Comparison of ENCODE assay signal across 26 cellular contexts in the genomic region with DNA sequence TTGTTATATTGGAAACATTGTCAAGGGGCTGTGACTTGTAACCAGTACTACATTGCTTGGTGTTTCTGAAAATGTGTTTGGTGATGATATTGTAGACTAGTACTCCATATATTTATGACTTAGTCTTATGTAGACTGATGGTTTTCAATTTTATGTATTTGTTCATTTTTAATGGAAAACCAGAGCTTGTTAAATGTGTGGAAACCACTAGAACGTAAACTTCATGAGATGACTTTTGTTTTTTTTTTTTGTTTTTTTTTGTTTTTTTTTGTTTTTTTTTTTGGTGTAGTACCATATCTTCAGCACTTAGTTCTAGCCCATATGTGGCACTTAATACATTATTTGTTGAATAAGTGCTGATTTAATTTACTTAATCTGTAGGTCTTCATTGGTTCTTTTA.
DNase-seq lines count a peak whose midpoint lies in the region; ATAC-seq, FAIRE-seq and TF ChIP-seq lines count a peak whose summit lies in the region.
"Had no signal": no experiment of that assay in that cellular context is flagged by ENCODE, and none has a peak within 500 bp of the region (broad histone marks: within the 10 kb centered on the region; RNA-seq: fewer than 3 reads in every experiment).

No MANE protein-coding gene starts in this region.

- H3K18ac ChIP-seq in H9 (ENCODE audit: insufficient read length, low read depth, low read length) = no peak overlapping the region

- no peak overlapping the region for H2BK5ac ChIP-seq in H9 (ENCODE audit: insufficient read length, low read length)

- CTCF ChIA-PET in WTC11 (lab: Charles Lee) = no interaction called here
- CTCF ChIA-PET in Caco-2 (lab: Charles Lee) = no interaction called here

- H3K9ac ChIP-seq in H9 (ENCODE audit: extremely low read depth, insufficient read length, low read length) = no peak overlapping the region
- H3K9ac ChIP-seq in kidney (ENCODE audit: low read length in 2 of 2) = no peak overlapping the region
- H3K9ac ChIP-seq: BLaER1 treated with 17β-estradiol and CSF1 and Interleukin-3, amounts not matched to agents 10 nM and 100 nM had no signal

- no peaks in the 10 kb centered on the region for H4K20me1 ChIP-seq in H9 (ENCODE audit: control insufficient read depth, insufficient read depth, insufficient read length)

- H3K27me3 Mint-ChIP-seq in H9 (ENCODE audit: low read depth) (no peaks in the 10 kb centered on the region), WTC11 (ENCODE audit: low read depth) (no peaks in the 10 kb centered on the region), neural crest cell (ENCODE audit: low read depth) (no peaks in the 10 kb centered on the region), Caco-2 (ENCODE audit: insufficient read depth, unreplicated experiment) (peaks cover 4% of the 10 kb centered on the region)
- H3K27me3 Mint-ChIP-seq: CD4-positive, alpha-beta T cell had no signal

- BruUV-seq in Caco-2 (replicated peaks; lab: Mats Ljungman, UMichigan) = no TSS peak

- H3K4me1 Mint-ChIP-seq in H9 (peaks cover 25% of the 10 kb centered on the region in 2 experiments), WTC11 (peaks cover 17% of the 10 kb centered on the region), neural crest cell (peaks cover 20% of the 10 kb centered on the region), Caco-2 (ENCODE audit: low read depth, unreplicated experiment) (peaks cover 5% of the 10 kb centered on the region)
- H3K4me1 Mint-ChIP-seq: CD14-positive monocyte; CD8-positive, alpha-beta memory T cell had no signal

- no peak overlapping the region for H2BK20ac ChIP-seq in H9 (ENCODE audit: low read depth, low read length, poor library complexity, severe bottlenecking)

- no peak overlapping the region for H3K4me3 Mint-ChIP-seq in H9
- no peak overlapping the region for H3K4me3 Mint-ChIP-seq in WTC11
- H3K4me3 Mint-ChIP-seq in neural crest cell = no peak overlapping the region
- H3K4me3 Mint-ChIP-seq in Caco-2 (ENCODE audit: unreplicated experiment) = no peak overlapping the region
- H3K4me3 Mint-ChIP-seq: CD14-positive monocyte; CD4-positive, alpha-beta T cell; CD8-positive, alpha-beta memory T cell; HFFc6 had no signal

- H3K4me1 ChIP-seq in H9 (ENCODE audit: insufficient read depth, low read length) (no peaks in the 10 kb centered on the region), kidney (ENCODE audit: control insufficient read depth in 1 of 2, insufficient read depth in 1 of 2, low read depth in 1 of 2, low read length in 2 of 2) (no peaks in the 10 kb centered on the region), Caco-2 (peaks cover 3% of the 10 kb centered on the region; the same call in 1 of the 2 replicates)
- H3K4me1 ChIP-seq: A549; BE2C; BLaER1 treated with 17β-estradiol and CSF1 and Interleukin-3, amounts not matched to agents 10 nM and 100 nM had no signal

- WGBS in H9 (ENCODE audit: extremely low coverage, insufficient read length, low lambda C conversion rate) = no CpG with 5 or more reads among the region's 1 CpG

- POLR2A ChIA-PET in WTC11 (lab: Charles Lee) = no interaction called here
- POLR2A ChIA-PET in Caco-2 (lab: Charles Lee) = no interaction called here

- H2BK120ac ChIP-seq in H9 (ENCODE audit: low read depth, low read length, poor library complexity, severe bottlenecking) = no peak overlapping the region

- H2AK5ac ChIP-seq in H9 (ENCODE audit: insufficient read length, low read length) = no peak overlapping the region

- no peak overlapping the region for H3K23ac ChIP-seq in H9 (ENCODE audit: insufficient read length, low read depth, low read length)

- H3T11ph ChIP-seq in H9 (ENCODE audit: low read length) = no peak overlapping the region

- no peak overlapping the region for H3K56ac ChIP-seq in H9 (ENCODE audit: insufficient read length, low read depth, low read length)

- no peak overlapping the region for H3K4me3 ChIP-seq in kidney (ENCODE audit: low read length in 2 of 2)
- H3K4me3 ChIP-seq in Caco-2 (ENCODE audit: low read depth, low read length) = no peak overlapping the region
- H3K4me3 ChIP-seq: A549; BLaER1 treated with 17β-estradiol and CSF1 and Interleukin-3, amounts not matched to agents 10 nM and 100 nM had no signal

- H3K27ac Mint-ChIP-seq in H9 (peak overlapping the region in 2 of 3 experiments; percentile 3 to 52; a peak in 3 of 7 replicates), WTC11 (peak overlapping the region; percentile 89; the same call in 1 of the 2 replicates), neural crest cell (ENCODE audit: unreplicated experiment) (peak overlapping the region; percentile 82), Caco-2 (ENCODE audit: unreplicated experiment) (no peak overlapping the region)
- H3K27ac Mint-ChIP-seq: CD14-positive monocyte; CD4-positive, alpha-beta T cell; CD8-positive, alpha-beta memory T cell; HFFc6 had no signal

- H3K4me2 ChIP-seq in H9 (ENCODE audit: insufficient read depth, insufficient read length, low read length) = no peak overlapping the region
- H3K4me2 ChIP-seq: A549; BLaER1 treated with 17β-estradiol and CSF1 and Interleukin-3, amounts not matched to agents 10 nM and 100 nM had no signal

- H2BK12ac ChIP-seq in H9 (ENCODE audit: insufficient read length, low read depth, low read length) = no peak overlapping the region

- no peak for ATAC-seq in WTC11
- ATAC-seq in stimulated activated naive CD8-positive, alpha-beta T cell treated with anti-CD3 and anti-CD28 coated beads, Interleukin-15, Interleukin-2, amounts not matched to agents 100 U/mL and 50 U/mL, for 24 hours = no peak
- ATAC-seq: A549, HCT116 had no signal

- H4K5ac ChIP-seq in H9 (ENCODE audit: insufficient read length, low read depth, low read length) = no peak overlapping the region

- H3K14ac ChIP-seq in H9 (ENCODE audit: insufficient read depth, low read length) = no peak overlapping the region

- no peak overlapping the region for H4K91ac ChIP-seq in H9 (ENCODE audit: insufficient read length, low read depth, low read length)

- H3K36me3 Mint-ChIP-seq in H9 (ENCODE audit: insufficient read depth in 1 of 3, low read depth in 3 of 3) = peaks cover 5 to 14% (median 7%) of the 10 kb centered on the region in 3 experiments
- H3K36me3 Mint-ChIP-seq in WTC11 = peaks cover 6% of the 10 kb centered on the region
- H3K36me3 Mint-ChIP-seq in neural crest cell (ENCODE audit: low read depth) = peaks cover 14% of the 10 kb centered on the region
- H3K36me3 Mint-ChIP-seq in Caco-2 (ENCODE audit: insufficient read depth, unreplicated experiment) = no peaks in the 10 kb centered on the region

- H3K79me1 ChIP-seq in H9 (ENCODE audit: insufficient read depth, low read depth, low read length, poor library complexity, severe bottlenecking) = no peaks in the 10 kb centered on the region

- DNase-seq in H9 = no peak
- DNase-seq in WTC11 (ENCODE audit: low spot score) = no peak
- no peak for DNase-seq in kidney
- no peak for DNase-seq in neural crest cell (ENCODE audit: low read depth, low spot score)
- no peak for DNase-seq in activated CD4-positive, alpha-beta T cell treated with anti-CD3 and anti-CD28 coated beads for 4 hours
- no peak for DNase-seq in Caco-2
- no peak for DNase-seq in stimulated activated naive CD8-positive, alpha-beta T cell treated with anti-CD3 and anti-CD28 coated beads, Interleukin-15, Interleukin-2, amounts not matched to agents 100 U/mL and 50 U/mL, for 24 hours
- DNase-seq: 8988T; ACHN; AML-193; BE2C; Calu3; CD4-positive, alpha-beta T cell; CD8-positive, alpha-beta memory T cell; DMS53; DMS79 treated with DMSO at 0.1 percent for 48 hours; GF-D8; H7; HFFc6 had no signal

- no peaks in the 10 kb centered on the region for H3K27me3 ChIP-seq in H9 (ENCODE audit: insufficient read depth, low read length)
- H3K27me3 ChIP-seq in Caco-2 (replicated peaks; ENCODE audit: control insufficient read depth, insufficient read depth, low read length) = no peaks in the 10 kb centered on the region
- H3K27me3 ChIP-seq: BE2C; BLaER1 treated with 17β-estradiol and CSF1 and Interleukin-3, amounts not matched to agents 10 nM and 100 nM had no signal

- no peak overlapping the region for H2BK15ac ChIP-seq in H9 (ENCODE audit: low read depth, low read length)

- H3K27ac ChIP-seq in H9 (ENCODE audit: insufficient read length, low read depth, low read length) = no peak overlapping the region
- no peak overlapping the region for H3K27ac ChIP-seq in kidney (ENCODE audit: low read depth in 2 of 2, low read length in 2 of 2)
- H3K27ac ChIP-seq: A549; BLaER1 treated with 17β-estradiol and CSF1 and Interleukin-3, amounts not matched to agents 10 nM and 100 nM had no signal

- TF ChIP-seq CTCF in H9 (conservative IDR thresholded peaks at IDR 0.05) (no peak), WTC11 (IDR thresholded peaks at IDR 0.05) (no peak), kidney (IDR thresholded peaks at IDR 0.05; ENCODE audit: borderline replicate concordance, extremely low read depth, insufficient read depth) (no peak), neural crest cell (conservative IDR thresholded peaks at IDR 0.05) (no peak), Caco-2 (IDR thresholded peaks at IDR 0.05; ENCODE audit: insufficient read depth in 1 of 2, low read depth in 1 of 2, low read length in 1 of 2, severe bottlenecking in 1 of 2, unreplicated experiment in 1 of 2) (no peak)

- H3K9me3 ChIP-seq in H9 (ENCODE audit: control insufficient read depth, low read depth, low read length) = no peaks in the 10 kb centered on the region
- peaks cover under 1 to 4% of the 10 kb centered on the region in 2 donors for H3K9me3 ChIP-seq in kidney (ENCODE audit: control insufficient read depth in 1 of 2, low read length in 2 of 2)
- H3K9me3 ChIP-seq in Caco-2 = no peaks in the 10 kb centered on the region; the same call in 1 of the 2 replicates
- H3K9me3 ChIP-seq: BE2C had no signal

- peaks cover 7 to 13% of the 10 kb centered on the region in 2 experiments for H3K9me3 Mint-ChIP-seq in H9
- H3K9me3 Mint-ChIP-seq in WTC11 = peaks cover 13% of the 10 kb centered on the region
- H3K9me3 Mint-ChIP-seq in neural crest cell = peaks cover 12% of the 10 kb centered on the region
- peaks cover 14% of the 10 kb centered on the region for H3K9me3 Mint-ChIP-seq in Caco-2 (ENCODE audit: unreplicated experiment)

- H3K23me2 ChIP-seq in H9 (ENCODE audit: insufficient read length, low read depth, low read length, poor library complexity, severe bottlenecking) = no peaks in the 10 kb centered on the region

- FAIRE-seq in kidney (lab: Jason Lieb, UNC) = peak; percentile 23
- FAIRE-seq: A549, GM12891, GM18507, H1 had no signal

- H3K79me2 ChIP-seq in H9 (ENCODE audit: insufficient read depth, low read length) = no peaks in the 10 kb centered on the region

- no peaks in the 10 kb centered on the region for H3K36me3 ChIP-seq in kidney (ENCODE audit: control insufficient read depth in 1 of 2, insufficient read depth in 2 of 2, low read length in 2 of 2)
- no peaks in the 10 kb centered on the region for H3K36me3 ChIP-seq in Caco-2 (ENCODE audit: control insufficient read depth, insufficient read depth, low read length)
- H3K36me3 ChIP-seq: BE2C had no signal

- no peak overlapping the region for H4K8ac ChIP-seq in H9 (replicated peaks; ENCODE audit: insufficient read length, low read depth, low read length)

- H2AFZ ChIP-seq in H9 (ENCODE audit: low read length) = no peak overlapping the region

- intact Hi-C loops in kidney (cut with DNase I) (no loop called here), Caco-2 (cut with micrococcal nuclease; ENCODE audit: unreplicated experiment) (no loop called here)

- no peak overlapping the region for H3K4ac ChIP-seq in H9 (ENCODE audit: low read depth, low read length)
